In genomic region chr9:100322954-100323536, GRCh38 we compare ENCODE assay signal across 2 cellular contexts.
TF ChIP-seq lines count a peak whose summit lies in the region.

No MANE protein-coding gene starts in this region.

TF ChIP-seq in endothelial cell of umbilical vein, 7 proteins besides CTCF, POLR2A, EP300 and RAD21 (continued from another document):
- no peak for TF ChIP-seq JUN (IDR thresholded peaks at IDR 0.05; ENCODE audit: borderline replicate concordance, insufficient read depth, insufficient read length, low read depth)
- TF ChIP-seq MAX (IDR thresholded peaks at IDR 0.05; ENCODE audit: insufficient read depth, insufficient read length), result no peak

TF ChIP-seq in neural cell, 6 proteins besides CTCF, POLR2A, EP300 and RAD21 (continued from another document):
- TF ChIP-seq, protein P1, sequence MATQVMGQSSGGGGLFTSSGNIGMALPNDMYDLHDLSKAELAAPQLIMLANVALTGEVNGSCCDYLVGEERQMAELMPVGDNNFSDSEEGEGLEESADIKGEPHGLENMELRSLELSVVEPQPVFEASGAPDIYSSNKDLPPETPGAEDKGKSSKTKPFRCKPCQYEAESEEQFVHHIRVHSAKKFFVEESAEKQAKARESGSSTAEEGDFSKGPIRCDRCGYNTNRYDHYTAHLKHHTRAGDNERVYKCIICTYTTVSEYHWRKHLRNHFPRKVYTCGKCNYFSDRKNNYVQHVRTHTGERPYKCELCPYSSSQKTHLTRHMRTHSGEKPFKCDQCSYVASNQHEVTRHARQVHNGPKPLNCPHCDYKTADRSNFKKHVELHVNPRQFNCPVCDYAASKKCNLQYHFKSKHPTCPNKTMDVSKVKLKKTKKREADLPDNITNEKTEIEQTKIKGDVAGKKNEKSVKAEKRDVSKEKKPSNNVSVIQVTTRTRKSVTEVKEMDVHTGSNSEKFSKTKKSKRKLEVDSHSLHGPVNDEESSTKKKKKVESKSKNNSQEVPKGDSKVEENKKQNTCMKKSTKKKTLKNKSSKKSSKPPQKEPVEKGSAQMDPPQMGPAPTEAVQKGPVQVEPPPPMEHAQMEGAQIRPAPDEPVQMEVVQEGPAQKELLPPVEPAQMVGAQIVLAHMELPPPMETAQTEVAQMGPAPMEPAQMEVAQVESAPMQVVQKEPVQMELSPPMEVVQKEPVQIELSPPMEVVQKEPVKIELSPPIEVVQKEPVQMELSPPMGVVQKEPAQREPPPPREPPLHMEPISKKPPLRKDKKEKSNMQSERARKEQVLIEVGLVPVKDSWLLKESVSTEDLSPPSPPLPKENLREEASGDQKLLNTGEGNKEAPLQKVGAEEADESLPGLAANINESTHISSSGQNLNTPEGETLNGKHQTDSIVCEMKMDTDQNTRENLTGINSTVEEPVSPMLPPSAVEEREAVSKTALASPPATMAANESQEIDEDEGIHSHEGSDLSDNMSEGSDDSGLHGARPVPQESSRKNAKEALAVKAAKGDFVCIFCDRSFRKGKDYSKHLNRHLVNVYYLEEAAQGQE (IDR thresholded peaks at IDR 0.05; ENCODE audit: borderline replicate concordance), result no peak
